In genomic region chr19:53156888-53157287, GRCh38 we compare ENCODE assay signal across 12 cellular contexts. TPM values are rescaled to one million over a fixed set of nuclear protein-coding genes. Genes with fewer than 3 reads are reported as not detected.
A peak's percentile ranks its signal among the peaks of the same experiment; 100 is the strongest.
DNase-seq lines count a peak whose midpoint lies in the region; ATAC-seq, FAIRE-seq and TF ChIP-seq lines count a peak whose summit lies in the region.
"Had no signal": no experiment of that assay in that cellular context is flagged by ENCODE, and none has a peak within 500 bp of the region (broad histone marks: within the 10 kb centered on the region; RNA-seq: fewer than 3 reads in every experiment).

No MANE protein-coding gene starts in this region.

- H3K27me3 ChIP-seq in GM23338 (ENCODE audit: insufficient read depth) (0 out of 2 replicates have a peak, but pooled peaks cover 3% of the 10 kb centered on the region), K562 (ENCODE audit: control insufficient read depth in 2 of 2, insufficient read depth in 2 of 2, low read length in 2 of 2) (no peaks in the 10 kb centered on the region)
- H3K27me3 ChIP-seq: pancreas, transverse colon had no signal

- no peak for TF ChIP-seq CTCF in GM23338 (conservative IDR thresholded peaks at IDR 0.05; ENCODE audit: low read depth in 2 of 2)
- TF ChIP-seq CTCF in K562 (IDR thresholded peaks at IDR 0.05 in 2 of 3, conservative IDR thresholded peaks at IDR 0.05 in 1 of 3; ENCODE audit: insufficient read depth in 2 of 3, low read depth in 1 of 3, low read length in 3 of 3), result no peak
- TF ChIP-seq CTCF in nephron progenitor cell (IDR thresholded peaks at IDR 0.05), result no peak

- no peak for TF ChIP-seq RAD21 in K562 (CRISPR knock-in tag; conservative IDR thresholded peaks at IDR 0.05 in 1 of 2, IDR thresholded peaks at IDR 0.05 in 1 of 2)

- DNase-seq in CD1c-positive myeloid dendritic cell (ENCODE audit: extremely low spot score) (peak; percentile 54), GM23338 (ENCODE audit: low spot score) (no peak), K562 (ENCODE audit: extremely low read depth in 1 of 4, low spot score in 3 of 4) (no peak), nephron progenitor cell (no peak), inferior parietal cortex (ENCODE audit: extremely low spot score) (no peak), NCI-H748 treated with DMSO at 0.1 percent for 48 hours (lab: John Stamatoyannopoulos, UW) (no peak), posterior cingulate gyrus (no peak)
- DNase-seq: NCI-H510A treated with DMSO at 0.1 percent for 48 hours, transverse colon had no signal

- no peak for TF ChIP-seq EP300 in K562 (IDR thresholded peaks at IDR 0.05; ENCODE audit: low read length)

- H3K27ac Mint-ChIP-seq in GM23338 (no peak overlapping the region), nephron progenitor cell (no peak overlapping the region)

- H4K20me1 ChIP-seq in GM23338 (replicated peaks; ENCODE audit: insufficient read depth) (peaks cover 19% of the 10 kb centered on the region), K562 (replicated peaks; ENCODE audit: control insufficient read depth, insufficient read depth, low read length) (no peaks in the 10 kb centered on the region)

- POLR2A ChIA-PET in K562 (lab: Yijun Ruan, JAX), result interaction anchor here (0.6 kb wide), 1 partner anchor 10 kb away, joined by 3 read pairs; no protein-coding TSS in a partner anchor

- no peaks in the 10 kb centered on the region for H3F3A ChIP-seq in GM23338 (replicated peaks; ENCODE audit: low read depth)

- H3K9me3 ChIP-seq in K562 (replicated peaks; ENCODE audit: control insufficient read depth, insufficient read depth, low read depth, low read length), result peaks cover 7% of the 10 kb centered on the region
- H3K9me3 ChIP-seq: pancreas had no signal

- no peak overlapping the region for H3K9ac ChIP-seq in K562 (ENCODE audit: insufficient read depth in 1 of 2, low read depth in 2 of 2, low read length in 2 of 2)

- H3K79me2 ChIP-seq in GM23338 (replicated peaks; ENCODE audit: insufficient read depth), result 0 out of 2 replicates have a peak, but pooled peaks cover 14% of the 10 kb centered on the region
- peaks cover 29% of the 10 kb centered on the region for H3K79me2 ChIP-seq in K562 (ENCODE audit: control insufficient read depth, insufficient read depth, low read length)

- H3K4me1 Mint-ChIP-seq in GM23338 (peaks cover 10% of the 10 kb centered on the region), nephron progenitor cell (peaks cover 11% of the 10 kb centered on the region)

- H3K9me2 ChIP-seq in GM23338 (ENCODE audit: insufficient read depth), result no peaks in the 10 kb centered on the region

- TF ChIP-seq POLR2A in K562 (conservative IDR thresholded peaks at IDR 0.05), result no peak

- intact Hi-C loops in K562 (cut with micrococcal nuclease) (no loop called here), posterior cingulate gyrus (cut with DNase I) (loop anchor here (2.0 kb wide), 1 partner anchor 22 kb away; no protein-coding TSS in a partner anchor)

- H3K4me3 ChIP-seq in GM23338 (peak overlapping the region; percentile 60; the same call in 1 of the 2 replicates), K562 (peak overlapping the region; percentile 66)

- H2AFZ ChIP-seq in GM23338, result no peak overlapping the region
- no peak overlapping the region for H2AFZ ChIP-seq in K562 (ENCODE audit: low read depth, low read length)

- H3K9me1 ChIP-seq in K562 (ENCODE audit: control insufficient read depth, insufficient read depth, low read length), result no peaks in the 10 kb centered on the region

- H3K36me3 ChIP-seq in GM23338 (ENCODE audit: insufficient read depth) (no peaks in the 10 kb centered on the region), K562 (ENCODE audit: control insufficient read depth, insufficient read depth, low read length) (peaks cover 31% of the 10 kb centered on the region; the same call in 2 of the 3 replicates)
- H3K36me3 ChIP-seq: pancreas had no signal

- in situ Hi-C loops in K562 (cut with MboI), result no loop called here

- H3K4me3 Mint-ChIP-seq in GM23338 (peak overlapping the region; percentile 79; the same call in 2 of the 3 replicates), nephron progenitor cell (peak overlapping the region; percentile 82)

- WGBS in K562 (ENCODE audit: insufficient coverage, low coverage, missing lambda C conversion rate), result 63% methylated on average over 9 of the region's 9 CpGs

- no peak for FAIRE-seq in K562 (lab: Jason Lieb, UNC)
- FAIRE-seq: GM12878, pancreas had no signal

- ATAC-seq in GM23338 (no peak), K562 (no peak), GM19328 (IDR thresholded peaks at IDR 0.05; ENCODE audit: unreplicated experiment) (no peak)
- ATAC-seq: GM12878 had no signal

- no TSS peak for BruUV-seq in K562 (replicated peaks; lab: Mats Ljungman, UMichigan)

- H3K4me1 ChIP-seq in GM23338 (ENCODE audit: insufficient read depth) (peaks cover 5% of the 10 kb centered on the region; the same call in 1 of the 2 replicates), K562 (replicated peaks in 1 of 2; ENCODE audit: control insufficient read depth in 2 of 2, insufficient read depth in 2 of 2, low read length in 2 of 2) (peaks cover 13 to 14% of the 10 kb centered on the region in 2 experiments; a peak in 3 of 5 replicates)

- H3K27ac ChIP-seq in GM23338 (ENCODE audit: low read depth) (no peak overlapping the region), K562 (ENCODE audit: extremely low read depth, low read depth, low read length) (no peak overlapping the region)
- H3K27ac ChIP-seq: pancreas had no signal

- H3K4me2 ChIP-seq in GM23338, result peak overlapping the region; percentile 75; the same call in 1 of the 2 replicates
- H3K4me2 ChIP-seq in K562 (ENCODE audit: insufficient read depth, low read length), result peak overlapping the region; percentile 79

- H3K27me3 Mint-ChIP-seq in GM23338 (ENCODE audit: insufficient read depth, low read depth, poor library complexity) (peaks cover 17% of the 10 kb centered on the region), nephron progenitor cell (ENCODE audit: low read depth, poor library complexity) (peaks cover 3% of the 10 kb centered on the region)

- H3K36me3 Mint-ChIP-seq in GM23338 (ENCODE audit: low read depth) (peaks cover 29% of the 10 kb centered on the region), nephron progenitor cell (ENCODE audit: low read depth) (peaks cover 72% of the 10 kb centered on the region)

- H3K9me3 Mint-ChIP-seq in GM23338 (peaks cover 14% of the 10 kb centered on the region), nephron progenitor cell (peaks cover 77% of the 10 kb centered on the region)

- CTCF ChIA-PET in K562 (lab: Yijun Ruan, JAX; ENCODE audit: low intra/inter-chr PET ratio), result no interaction called here

RNA-seq across cellular contexts. Expression of gene ZNF347, which starts 2.0 kb away (rescaled TPM):
- 10.8 and 11.9 TPM in 2 replicates for total RNA-seq in GM23338 (2014; rRNA removed; shearing (Covaris generic))
- 3.4 and 4.6 TPM in 2 replicates for polyA plus RNA-seq in GM23338 (2016; fragmentation: Nextera tagmentation; extraction: Ambion mirVana)
- 31.0 and 74.9 TPM in 2 replicates for total RNA-seq in K562 (2011; cell fraction: chromatin; rRNA removed; ENCODE audit: low replicate concordance)
- 14.5 and 15.5 TPM in 2 replicates for total RNA-seq in K562 (2011; cell fraction: nucleolus; rRNA removed)
- 28.6 and 31.9 TPM in 2 replicates for total RNA-seq in K562 (2011; cell fraction: nucleoplasm; rRNA removed)
- total RNA-seq in K562 (2014; rRNA removed), result 3.8 and 5.0 TPM in 2 replicates
- total RNA-seq in K562 (2014; rRNA removed; fragmentation: Illumina TruSeq; extraction: Trizol), result 14.6 and 15.7 TPM in 2 replicates
- 9.1 TPM in 2 replicates for total RNA-seq in K562 (2015; rRNA removed; fragmentation: Illumina TruSeq; extraction: Trizol)
- 7.4 and 8.8 TPM in 2 replicates for total RNA-seq in K562 (2021)
- 4.6 and 9.2 TPM in 2 replicates for polyA plus RNA-seq in K562 (2011; rRNA removed)
- 1.8 and 1.9 TPM in 2 replicates for polyA plus RNA-seq in K562 (2011; cell fraction: cytosol; rRNA removed)
- 3.7 and 5.8 TPM in 2 replicates for polyA plus RNA-seq in K562 (2011; cell fraction: nucleus; rRNA removed)
- polyA plus RNA-seq in K562 (2012), result 3.7 and 4.9 TPM in 2 replicates
- 6.6 and 7.1 TPM in 2 replicates for polyA plus RNA-seq in K562 (2014; fragmentation: Illumina TruSeq; extraction: Trizol)
- polyA plus RNA-seq in K562 (2014; fragmentation: Nextera tagmentation; extraction: Ambion mirVana), result 1 to 10 TPM; 3.5 to 5.2 TPM
- 5.3 and 5.5 TPM in 2 replicates for polyA plus RNA-seq in K562 (2014; rRNA removed)
- 20.0 and 20.5 TPM in 2 replicates for polyA minus RNA-seq in K562 (2011; rRNA and poly(A)+ RNA removed)
- 4.6 and 9.3 TPM in 2 replicates for polyA minus RNA-seq in K562 (2011; cell fraction: cytosol; rRNA and poly(A)+ RNA removed)
- 5.5 and 9.7 TPM in 2 replicates for polyA minus RNA-seq in K562 (2011; cell fraction: nucleus; rRNA and poly(A)+ RNA removed)

RNA-seq across cellular contexts. Expression of gene ZNF415, which starts 24.2 kb away (rescaled TPM):
- 3.9 and 9.3 TPM in 2 replicates for total RNA-seq in GM23338 (2014; rRNA removed; shearing (Covaris generic))
- polyA plus RNA-seq in GM23338 (2016; fragmentation: Nextera tagmentation; extraction: Ambion mirVana) (7.9 and 9.2 TPM in 2 replicates), K562 (2011; rRNA removed) (0.14 and 0.34 TPM in 2 replicates), K562 (2014; fragmentation: Illumina TruSeq; extraction: Trizol) (0.11 and 0.12 TPM in 2 replicates), K562 (2014; fragmentation: Nextera tagmentation; extraction: Ambion mirVana) (under 1 TPM in 1 of 2 experiments, not detected in 1; 0.06 TPM), K562 (2014; rRNA removed) (0.82 TPM in 1 of 2 replicates, not detected in the other)
- 0.69 and 0.90 TPM in 2 replicates for total RNA-seq in K562 (2011; cell fraction: chromatin; rRNA removed; ENCODE audit: low replicate concordance)
- 0.13 and 0.33 TPM in 2 replicates for total RNA-seq in K562 (2011; cell fraction: nucleolus; rRNA removed)
- total RNA-seq in K562 (2011; cell fraction: nucleoplasm; rRNA removed), result 0.59 TPM in 1 of 2 replicates, not detected in the other
- total RNA-seq in K562 (2014; rRNA removed) (0.16 TPM in 1 of 2 replicates, not detected in the other), K562 (2014; rRNA removed; fragmentation: Illumina TruSeq; extraction: Trizol) (0.10 and 0.18 TPM in 2 replicates), K562 (2015; rRNA removed; fragmentation: Illumina TruSeq; extraction: Trizol) (0.14 and 0.30 TPM in 2 replicates), K562 (2021) (0.44 and 0.45 TPM in 2 replicates)
- polyA plus RNA-seq in K562 (2011; cell fraction: cytosol; rRNA removed), result 0.35 TPM in 1 of 2 replicates, not detected in the other
- 0.13 and 0.20 TPM in 2 replicates for polyA plus RNA-seq in K562 (2011; cell fraction: nucleus; rRNA removed)
- 0.08 TPM in 2 replicates for polyA plus RNA-seq in K562 (2012)
- 0.28 and 0.45 TPM in 2 replicates for polyA minus RNA-seq in K562 (2011; rRNA and poly(A)+ RNA removed)
- not detected in 2 replicates for polyA minus RNA-seq in K562 (2011; cell fraction: cytosol; rRNA and poly(A)+ RNA removed)
- 0.33 TPM in 1 of 2 replicates, not detected in the other for polyA minus RNA-seq in K562 (2011; cell fraction: nucleus; rRNA and poly(A)+ RNA removed)

RNA-seq across cellular contexts. Expression of gene ZNF665, which starts 36.3 kb away (rescaled TPM):
- total RNA-seq in GM23338 (2014; rRNA removed; shearing (Covaris generic)), result 3.5 and 5.4 TPM in 2 replicates
- polyA plus RNA-seq in GM23338 (2016; fragmentation: Nextera tagmentation; extraction: Ambion mirVana), result 1.9 and 3.1 TPM in 2 replicates
- 12.7 and 21.1 TPM in 2 replicates for total RNA-seq in K562 (2011; cell fraction: chromatin; rRNA removed; ENCODE audit: low replicate concordance)
- 6.8 and 9.5 TPM in 2 replicates for total RNA-seq in K562 (2011; cell fraction: nucleolus; rRNA removed)
- 12.6 and 20.8 TPM in 2 replicates for total RNA-seq in K562 (2011; cell fraction: nucleoplasm; rRNA removed)
- total RNA-seq in K562 (2014; rRNA removed), result 1.4 and 1.9 TPM in 2 replicates
- total RNA-seq in K562 (2014; rRNA removed; fragmentation: Illumina TruSeq; extraction: Trizol), result 4.3 and 4.9 TPM in 2 replicates
- 2.4 and 2.6 TPM in 2 replicates for total RNA-seq in K562 (2015; rRNA removed; fragmentation: Illumina TruSeq; extraction: Trizol)
- total RNA-seq in K562 (2021), result 1.9 and 2.2 TPM in 2 replicates
- polyA plus RNA-seq in K562 (2011; rRNA removed), result 5.3 and 7.6 TPM in 2 replicates
- polyA plus RNA-seq in K562 (2011; cell fraction: cytosol; rRNA removed), result 2.8 and 3.5 TPM in 2 replicates
- polyA plus RNA-seq in K562 (2011; cell fraction: nucleus; rRNA removed), result 3.7 and 5.7 TPM in 2 replicates
- polyA plus RNA-seq in K562 (2012), result 1.8 and 4.7 TPM in 2 replicates
- 4.3 and 6.2 TPM in 2 replicates for polyA plus RNA-seq in K562 (2014; fragmentation: Illumina TruSeq; extraction: Trizol)
- polyA plus RNA-seq in K562 (2014; fragmentation: Nextera tagmentation; extraction: Ambion mirVana), result 1 to 10 TPM; 2.8 to 3.6 TPM
- 1.8 and 2.1 TPM in 2 replicates for polyA plus RNA-seq in K562 (2014; rRNA removed)
- 3.7 and 4.5 TPM in 2 replicates for polyA minus RNA-seq in K562 (2011; rRNA and poly(A)+ RNA removed)
- 1.2 and 2.0 TPM in 2 replicates for polyA minus RNA-seq in K562 (2011; cell fraction: cytosol; rRNA and poly(A)+ RNA removed)
- 1.9 and 2.6 TPM in 2 replicates for polyA minus RNA-seq in K562 (2011; cell fraction: nucleus; rRNA and poly(A)+ RNA removed)

RNA-seq across cellular contexts. Expression of gene ZNF160, which starts 53.7 kb away (rescaled TPM):
- total RNA-seq in GM23338 (2014; rRNA removed; shearing (Covaris generic)), result 37.6 and 48.7 TPM in 2 replicates
- polyA plus RNA-seq in GM23338 (2016; fragmentation: Nextera tagmentation; extraction: Ambion mirVana), result 12.5 and 16.9 TPM in 2 replicates
- total RNA-seq in K562 (2011; cell fraction: chromatin; rRNA removed; ENCODE audit: low replicate concordance), result 129 and 221 TPM in 2 replicates
- 76.2 and 97.5 TPM in 2 replicates for total RNA-seq in K562 (2011; cell fraction: nucleolus; rRNA removed)
- total RNA-seq in K562 (2011; cell fraction: nucleoplasm; rRNA removed), result 145 and 157 TPM in 2 replicates
- 8.7 and 12.0 TPM in 2 replicates for total RNA-seq in K562 (2014; rRNA removed)
- 17.6 and 19.1 TPM in 2 replicates for total RNA-seq in K562 (2014; rRNA removed; fragmentation: Illumina TruSeq; extraction: Trizol)
- total RNA-seq in K562 (2015; rRNA removed; fragmentation: Illumina TruSeq; extraction: Trizol), result 12.4 and 13.0 TPM in 2 replicates
- 11.6 and 11.8 TPM in 2 replicates for total RNA-seq in K562 (2021)
- 21.3 and 22.1 TPM in 2 replicates for polyA plus RNA-seq in K562 (2011; rRNA removed)
- polyA plus RNA-seq in K562 (2011; cell fraction: cytosol; rRNA removed), result 6.9 and 12.9 TPM in 2 replicates
- 34.0 and 38.4 TPM in 2 replicates for polyA plus RNA-seq in K562 (2011; cell fraction: nucleus; rRNA removed)
- polyA plus RNA-seq in K562 (2012), result 9.6 and 10.9 TPM in 2 replicates
- 13.4 and 14.9 TPM in 2 replicates for polyA plus RNA-seq in K562 (2014; fragmentation: Illumina TruSeq; extraction: Trizol)
- 1 to 10 TPM; 3.6 to 7.5 TPM for polyA plus RNA-seq in K562 (2014; fragmentation: Nextera tagmentation; extraction: Ambion mirVana)
- 7.3 and 10.3 TPM in 2 replicates for polyA plus RNA-seq in K562 (2014; rRNA removed)
- polyA minus RNA-seq in K562 (2011; rRNA and poly(A)+ RNA removed), result 46.8 and 49.8 TPM in 2 replicates
- 16.9 and 19.5 TPM in 2 replicates for polyA minus RNA-seq in K562 (2011; cell fraction: cytosol; rRNA and poly(A)+ RNA removed)
- polyA minus RNA-seq in K562 (2011; cell fraction: nucleus; rRNA and poly(A)+ RNA removed), result 31.4 and 44.3 TPM in 2 replicates
